ENCODE assay signal across 26 cellular contexts in the genomic region with DNA sequence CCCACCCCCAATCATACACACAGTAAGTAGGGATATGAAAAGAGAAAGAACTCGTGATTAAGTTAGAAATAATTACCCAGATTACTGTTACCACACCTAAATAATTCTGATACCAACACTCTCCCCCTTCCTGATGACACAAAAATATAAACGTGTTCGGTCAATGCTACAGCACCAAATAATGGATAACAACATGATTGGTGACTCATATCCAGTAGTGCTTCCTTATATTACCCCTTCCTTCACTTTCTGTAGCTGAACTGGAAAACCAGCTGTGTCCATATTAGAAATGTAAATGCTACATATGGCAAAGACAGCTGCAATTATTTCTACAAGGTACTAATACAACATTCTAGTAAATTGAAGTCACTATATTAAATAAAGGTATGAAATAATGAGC. TPM values are rescaled to one million over a fixed set of nuclear protein-coding genes. Genes with fewer than 3 reads are reported as not detected.
DNase-seq lines count a peak whose midpoint lies in the region; ATAC-seq and TF ChIP-seq lines count a peak whose summit lies in the region.
"Had no signal": no experiment of that assay in that cellular context is flagged by ENCODE, and none has a peak within 500 bp of the region (broad histone marks: within the 10 kb centered on the region; RNA-seq: fewer than 3 reads in every experiment).

No MANE protein-coding gene starts in this region.

- H3K36me3 ChIP-seq in cardiac muscle cell = no peaks in the 10 kb centered on the region
- H3K36me3 ChIP-seq in RWPE2 (ENCODE audit: low read depth) = peaks cover 38% of the 10 kb centered on the region
- H3K36me3 ChIP-seq: ascending aorta had no signal

- H3K27ac ChIP-seq in cardiac muscle cell (peak overlapping the region; percentile 2), RWPE2 (ENCODE audit: poor library complexity, severe bottlenecking) (peak overlapping the region; percentile 35), epithelial cell of prostate (peak overlapping the region; percentile 66)
- H3K27ac ChIP-seq: ascending aorta; BLaER1 treated with 17β-estradiol and CSF1 and Interleukin-3, amounts not matched to agents 10 nM and 100 nM; SJCRH30 had no signal

- H3K4me1 ChIP-seq in cardiac muscle cell (ENCODE audit: low read depth) (peaks cover 11% of the 10 kb centered on the region), RWPE2 (ENCODE audit: insufficient read depth, poor library complexity, severe bottlenecking) (peaks cover 44% of the 10 kb centered on the region)
- H3K4me1 ChIP-seq: SJCRH30 had no signal

- intact Hi-C loops in left ventricle myocardium superior (cut with micrococcal nuclease) = no loop called here

- H3K4me3 ChIP-seq in cardiac muscle cell (no peak overlapping the region), RWPE2 (ENCODE audit: severe bottlenecking) (no peak overlapping the region)
- H3K4me3 ChIP-seq: ascending aorta; BLaER1 treated with 17β-estradiol and CSF1 and Interleukin-3, amounts not matched to agents 10 nM and 100 nM; SJCRH30 had no signal

- H3K27me3 ChIP-seq in cardiac muscle cell = no peaks in the 10 kb centered on the region
- no peaks in the 10 kb centered on the region for H3K27me3 ChIP-seq in RWPE2 (ENCODE audit: insufficient read depth, poor library complexity, severe bottlenecking)
- H3K27me3 ChIP-seq: ascending aorta; BLaER1 treated with 17β-estradiol and CSF1 and Interleukin-3, amounts not matched to agents 10 nM and 100 nM; SJCRH30 had no signal

- H3K9me3 ChIP-seq in cardiac muscle cell (ENCODE audit: low read depth) (no peaks in the 10 kb centered on the region), RWPE2 (ENCODE audit: severe bottlenecking) (no peaks in the 10 kb centered on the region)
- H3K9me3 ChIP-seq: ascending aorta had no signal

- TF ChIP-seq CTCF in cardiac muscle cell (IDR thresholded peaks at IDR 0.05; ENCODE audit: low read depth, low read length) (no peak), RWPE2 (IDR thresholded peaks at IDR 0.05; ENCODE audit: poor library complexity, severe bottlenecking) (no peak)

- no peak for DNase-seq in cardiac muscle cell (ENCODE audit: low read depth in 1 of 2, low spot score in 1 of 2)
- no peak for DNase-seq in left ventricle myocardium superior
- DNase-seq in RWPE2 (ENCODE audit: low spot score) = no peak
- no peak for DNase-seq in epithelial cell of prostate (ENCODE audit: low read depth, low spot score)
- peak; percentile 42 for DNase-seq in renal cortical epithelial cell (ENCODE audit: low read depth)
- DNase-seq in mesenteric fat pad (ENCODE audit: low spot score) = no peak
- DNase-seq in NCI-H446 (lab: John Stamatoyannopoulos, UW) = no peak
- no peak for DNase-seq in NOMO-1 treated with dmso at 0.1 percent for 144 hours (lab: John Stamatoyannopoulos, UW; ENCODE audit: unreplicated experiment)
- DNase-seq: activated CD4-positive, alpha-beta T cell treated with anti-CD3 and anti-CD28 coated beads, Interleukin-2, amount 50 U/mL, for 48 hours; activated CD8-positive, alpha-beta memory T cell treated with anti-CD3 and anti-CD28 coated beads, Interleukin-2, amount 50 U/mL, for 48 hours; COR-L47; erythroblast; foreskin melanocyte; HCEC 1CT; midbrain; naive thymus-derived CD8-positive, alpha-beta T cell; NCI-H1092; NCI-H2029; NCI-H526 treated with DMSO at 0.1 percent for 48 hours; SJCRH30; stimulated activated naive CD4-positive, alpha-beta T cell had no signal

- ATAC-seq in left ventricle myocardium superior (no peak), RWPE2 (ENCODE audit: low read depth) (peak; percentile 74)
- ATAC-seq: activated CD4-positive, CD25-positive, alpha-beta regulatory T cell treated with anti-CD3 and anti-CD28 coated beads, Interleukin-2, amount 50 U/mL, for 24 hours; activated naive CD4-positive, alpha-beta T cell treated with anti-CD3 and anti-CD28 coated beads, Interleukin-2, amount 50 U/mL, for 72 hours; left lobe of liver; naive thymus-derived CD8-positive, alpha-beta T cell had no signal

RNA-seq across cellular contexts. Expression of a gene that starts 20.8 kb away (rescaled TPM):
- total RNA-seq in cardiac muscle cell (72.3 and 119 TPM in 2 replicates), left ventricle myocardium superior (57.5 TPM), renal cortical epithelial cell (286 and 311 TPM in 2 replicates), mesenteric fat pad (78.9 TPM)
- polyA plus RNA-seq in cardiac muscle cell = 143 and 165 TPM in 2 replicates

Comparison
In these comparisons a context has a peak if more than half of its experiments do, and no peak if none do; other contexts are left out.
1. H3K27ac ChIP-seq: peak in every context shown above with its lines; median percentile 66 in epithelial cell of prostate; 35 in RWPE2; 2 in cardiac muscle cell.